In genomic region chr2:164693390-164693789, GRCh38 we compare ENCODE assay signal across 2 cellular contexts.
A peak's percentile ranks its signal among the peaks of the same experiment; 100 is the strongest.
TF ChIP-seq lines count a peak whose summit lies in the region.

No MANE protein-coding gene starts in this region.

TF ChIP-seq in HepG2, 621 proteins besides CTCF, POLR2A, EP300 and RAD21 (continued from another document and continues in another):
- TF ChIP-seq, protein P1, sequence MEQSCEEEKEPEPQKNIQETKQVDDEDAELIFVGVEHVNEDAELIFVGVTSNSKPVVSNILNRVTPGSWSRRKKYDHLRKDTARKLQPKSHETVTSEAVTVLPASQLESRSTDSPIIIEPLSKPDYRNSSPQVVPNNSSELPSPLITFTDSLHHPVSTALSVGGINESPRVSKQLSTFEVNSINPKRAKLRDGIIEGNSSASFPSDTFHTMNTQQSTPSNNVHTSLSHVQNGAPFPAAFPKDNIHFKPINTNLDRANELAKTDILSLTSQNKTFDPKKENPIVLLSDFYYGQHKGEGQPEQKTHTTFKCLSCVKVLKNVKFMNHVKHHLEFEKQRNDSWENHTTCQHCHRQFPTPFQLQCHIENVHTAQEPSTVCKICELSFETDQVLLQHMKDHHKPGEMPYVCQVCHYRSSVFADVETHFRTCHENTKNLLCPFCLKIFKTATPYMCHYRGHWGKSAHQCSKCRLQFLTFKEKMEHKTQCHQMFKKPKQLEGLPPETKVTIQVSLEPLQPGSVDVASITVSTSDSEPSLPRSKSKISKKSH (CRISPR knock-in tag; IDR thresholded peaks at IDR 0.05; ENCODE audit: borderline replicate concordance), result no peak
- TF ChIP-seq TBX2 (CRISPR knock-in tag; IDR thresholded peaks at IDR 0.05; ENCODE audit: borderline replicate concordance) (no peak), TCF7 (IDR thresholded peaks at IDR 0.05; ENCODE audit: low read depth) (peak; percentile 50; the same call in 1 of the 2 replicates), ZBTB14 (CRISPR knock-in tag; IDR thresholded peaks at IDR 0.05) (no peak), ZNF446 (CRISPR knock-in tag; IDR thresholded peaks at IDR 0.05) (no peak), ZFP37 (CRISPR knock-in tag; IDR thresholded peaks at IDR 0.05; ENCODE audit: borderline replicate concordance) (no peak), KLF6 (CRISPR knock-in tag; IDR thresholded peaks at IDR 0.05) (no peak), HNF1A (IDR thresholded peaks at IDR 0.05; ENCODE audit: low read depth) (peak; percentile 83), HNF1A (CRISPR knock-in tag; IDR thresholded peaks at IDR 0.05; ENCODE audit: borderline replicate concordance) (peak; percentile 89; the same call in 1 of the 2 replicates), ZNF10 (CRISPR knock-in tag; IDR thresholded peaks at IDR 0.05; ENCODE audit: borderline replicate concordance, low read depth) (no peak), SOX6 (IDR thresholded peaks at IDR 0.05) (no peak), SOX6 (CRISPR knock-in tag; IDR thresholded peaks at IDR 0.05) (no peak; the same call in 1 of the 2 replicates)
- TF ChIP-seq, protein P2, sequence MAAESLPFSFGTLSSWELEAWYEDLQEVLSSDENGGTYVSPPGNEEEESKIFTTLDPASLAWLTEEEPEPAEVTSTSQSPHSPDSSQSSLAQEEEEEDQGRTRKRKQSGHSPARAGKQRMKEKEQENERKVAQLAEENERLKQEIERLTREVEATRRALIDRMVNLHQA (CRISPR knock-in tag; IDR thresholded peaks at IDR 0.05), result no peak
- TF ChIP-seq, protein P3, sequence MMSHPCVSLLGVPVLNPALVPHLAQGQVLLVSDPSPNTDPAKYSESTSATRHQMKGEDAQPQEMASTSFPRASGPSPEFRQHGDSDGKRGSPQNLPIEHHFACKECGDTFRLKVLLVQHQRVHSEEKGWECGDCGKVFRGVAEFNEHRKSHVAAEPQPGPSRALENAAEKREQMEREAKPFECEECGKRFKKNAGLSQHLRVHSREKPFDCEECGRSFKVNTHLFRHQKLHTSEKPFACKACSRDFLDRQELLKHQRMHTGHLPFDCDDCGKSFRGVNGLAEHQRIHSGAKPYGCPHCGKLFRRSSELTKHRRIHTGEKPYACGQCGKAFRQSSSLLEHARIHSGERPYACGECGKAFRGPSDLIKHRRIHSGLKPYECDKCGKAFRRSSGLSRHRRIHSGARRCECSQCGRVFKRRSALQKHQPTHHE (CRISPR knock-in tag; IDR thresholded peaks at IDR 0.05; ENCODE audit: borderline replicate concordance), result no peak
- TF ChIP-seq, protein P4, sequence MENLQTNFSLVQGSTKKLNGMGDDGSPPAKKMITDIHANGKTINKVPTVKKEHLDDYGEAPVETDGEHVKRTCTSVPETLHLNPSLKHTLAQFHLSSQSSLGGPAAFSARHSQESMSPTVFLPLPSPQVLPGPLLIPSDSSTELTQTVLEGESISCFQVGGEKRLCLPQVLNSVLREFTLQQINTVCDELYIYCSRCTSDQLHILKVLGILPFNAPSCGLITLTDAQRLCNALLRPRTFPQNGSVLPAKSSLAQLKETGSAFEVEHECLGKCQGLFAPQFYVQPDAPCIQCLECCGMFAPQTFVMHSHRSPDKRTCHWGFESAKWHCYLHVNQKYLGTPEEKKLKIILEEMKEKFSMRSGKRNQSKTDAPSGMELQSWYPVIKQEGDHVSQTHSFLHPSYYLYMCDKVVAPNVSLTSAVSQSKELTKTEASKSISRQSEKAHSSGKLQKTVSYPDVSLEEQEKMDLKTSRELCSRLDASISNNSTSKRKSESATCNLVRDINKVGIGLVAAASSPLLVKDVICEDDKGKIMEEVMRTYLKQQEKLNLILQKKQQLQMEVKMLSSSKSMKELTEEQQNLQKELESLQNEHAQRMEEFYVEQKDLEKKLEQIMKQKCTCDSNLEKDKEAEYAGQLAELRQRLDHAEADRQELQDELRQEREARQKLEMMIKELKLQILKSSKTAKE (CRISPR knock-in tag; IDR thresholded peaks at IDR 0.05; ENCODE audit: borderline replicate concordance), result no peak

TF ChIP-seq in SK-N-SH treated with all-trans-retinoic acid at 6 μM for 48 hours, 23 proteins besides CTCF, POLR2A, EP300 and RAD21 (continued from another document):
- TF ChIP-seq, protein P5, sequence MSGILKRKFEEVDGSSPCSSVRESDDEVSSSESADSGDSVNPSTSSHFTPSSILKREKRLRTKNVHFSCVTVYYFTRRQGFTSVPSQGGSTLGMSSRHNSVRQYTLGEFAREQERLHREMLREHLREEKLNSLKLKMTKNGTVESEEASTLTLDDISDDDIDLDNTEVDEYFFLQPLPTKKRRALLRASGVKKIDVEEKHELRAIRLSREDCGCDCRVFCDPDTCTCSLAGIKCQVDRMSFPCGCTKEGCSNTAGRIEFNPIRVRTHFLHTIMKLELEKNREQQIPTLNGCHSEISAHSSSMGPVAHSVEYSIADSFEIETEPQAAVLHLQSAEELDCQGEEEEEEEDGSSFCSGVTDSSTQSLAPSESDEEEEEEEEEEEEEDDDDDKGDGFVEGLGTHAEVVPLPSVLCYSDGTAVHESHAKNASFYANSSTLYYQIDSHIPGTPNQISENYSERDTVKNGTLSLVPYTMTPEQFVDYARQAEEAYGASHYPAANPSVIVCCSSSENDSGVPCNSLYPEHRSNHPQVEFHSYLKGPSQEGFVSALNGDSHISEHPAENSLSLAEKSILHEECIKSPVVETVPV (CRISPR knock-in tag; IDR thresholded peaks at IDR 0.05), result no peak
- no peak for TF ChIP-seq ZFP3 (CRISPR knock-in tag; IDR thresholded peaks at IDR 0.05)
- TF ChIP-seq ZNF565 (CRISPR knock-in tag; conservative IDR thresholded peaks at IDR 0.05; ENCODE audit: low read depth), result no peak
- no peak for TF ChIP-seq ARNTL (CRISPR knock-in tag; IDR thresholded peaks at IDR 0.05; ENCODE audit: borderline replicate concordance, low read depth)
- TF ChIP-seq ESRRG (CRISPR knock-in tag; IDR thresholded peaks at IDR 0.05), result no peak
- TF ChIP-seq CSDC2 (CRISPR knock-in tag; IDR thresholded peaks at IDR 0.05), result no peak
- TF ChIP-seq, protein P6, sequence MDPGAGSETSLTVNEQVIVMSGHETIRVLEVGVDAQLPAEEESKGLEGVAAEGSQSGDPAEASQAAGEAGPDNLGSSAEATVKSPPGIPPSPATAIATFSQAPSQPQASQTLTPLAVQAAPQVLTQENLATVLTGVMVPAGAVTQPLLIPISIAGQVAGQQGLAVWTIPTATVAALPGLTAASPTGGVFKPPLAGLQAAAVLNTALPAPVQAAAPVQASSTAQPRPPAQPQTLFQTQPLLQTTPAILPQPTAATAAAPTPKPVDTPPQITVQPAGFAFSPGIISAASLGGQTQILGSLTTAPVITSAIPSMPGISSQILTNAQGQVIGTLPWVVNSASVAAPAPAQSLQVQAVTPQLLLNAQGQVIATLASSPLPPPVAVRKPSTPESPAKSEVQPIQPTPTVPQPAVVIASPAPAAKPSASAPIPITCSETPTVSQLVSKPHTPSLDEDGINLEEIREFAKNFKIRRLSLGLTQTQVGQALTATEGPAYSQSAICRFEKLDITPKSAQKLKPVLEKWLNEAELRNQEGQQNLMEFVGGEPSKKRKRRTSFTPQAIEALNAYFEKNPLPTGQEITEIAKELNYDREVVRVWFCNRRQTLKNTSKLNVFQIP (CRISPR knock-in tag; IDR thresholded peaks at IDR 0.05; ENCODE audit: borderline replicate concordance, low read depth), result no peak
- no peak for TF ChIP-seq ISL1 (CRISPR knock-in tag; IDR thresholded peaks at IDR 0.05)
- TF ChIP-seq ZNF8 (CRISPR knock-in tag; IDR thresholded peaks at IDR 0.05), result no peak
